13 cellular contexts compared by ENCODE assay signal in genomic region chr12:22729898-22730443, GRCh38.
DNase-seq lines count a peak whose midpoint lies in the region; ATAC-seq, FAIRE-seq and TF ChIP-seq lines count a peak whose summit lies in the region.
"Had no signal": no experiment of that assay in that cellular context is flagged by ENCODE, and none has a peak within 500 bp of the region (broad histone marks: within the 10 kb centered on the region; RNA-seq: fewer than 3 reads in every experiment).

No MANE protein-coding gene starts in this region.

- no TSS peak for BruUV-seq in GM12878 (replicated peaks; lab: Mats Ljungman, UMichigan)

- H3K27ac ChIP-seq in GM12878 (ENCODE audit: control insufficient read depth, insufficient read depth) (no peak overlapping the region), ovary (no peak overlapping the region)

- H2AFZ ChIP-seq in GM12878 (ENCODE audit: control insufficient read depth, low read depth, low read length): no peak overlapping the region

- peak; percentile 60 for DNase-seq in HT1080 (ENCODE audit: low read depth)
- no peak for DNase-seq in GM12878 (ENCODE audit: low read depth, low spot score)
- peak; percentile 91 for DNase-seq in kidney glomerular epithelial cell (lab: John Stamatoyannopoulos, UW)
- DNase-seq in superior temporal gyrus (ENCODE audit: extremely low spot score): peak; percentile 34
- no peak for DNase-seq in ovary
- DNase-seq in GM12892 (ENCODE audit: insufficient read length): no peak
- no peak for DNase-seq in SW480 (ENCODE audit: low spot score)
- DNase-seq: Karpas-422; retina; SHP77; stimulated activated naive CD4-positive, alpha-beta T cell treated with Interleukin-2 at 50 U/mL for 16 hours had no signal

- no peaks in the 10 kb centered on the region for H4K20me1 ChIP-seq in GM12878 (ENCODE audit: control insufficient read depth, insufficient read depth)

- 38% methylated on average over 3 of the region's 3 CpGs for WGBS in GM12878 (ENCODE audit: insufficient coverage, insufficient replicate concordance, low lambda C conversion rate, missing lambda C conversion rate)
- 36 to 39% (median 38%) methylated on average over 3 of the region's 3 CpGs for WGBS in ovary, 3 donors

- TF ChIP-seq POLR2A in GM12878 (IDR thresholded peaks at IDR 0.05; ENCODE audit: low read depth, low read length): no peak
- no peak for TF ChIP-seq POLR2A in ovary (IDR thresholded peaks at IDR 0.05)
- TF ChIP-seq POLR2A in GM12892 (IDR thresholded peaks at IDR 0.05; ENCODE audit: low read depth, low read length): no peak

- SMC1A ChIA-PET in GM12878 (lab: Charles Lee; ENCODE audit: uncharacterized antibody, unreplicated experiment): interaction anchor here (1.0 kb wide), 1 partner anchor 39 kb away, joined by 3 read pairs; no protein-coding TSS in a partner anchor

- no peaks in the 10 kb centered on the region for H3K79me2 ChIP-seq in GM12878 (ENCODE audit: control insufficient read depth, insufficient read depth, low read length)

- CTCF ChIA-PET in GM12878 (lab: Yijun Ruan, JAX): interaction anchor here (1.3 kb wide), 1 partner anchor 43 kb away, joined by 3 read pairs; no protein-coding TSS in a partner anchor

- H3K4me2 ChIP-seq in GM12878 (ENCODE audit: control insufficient read depth, insufficient read depth): no peak overlapping the region

- in situ Hi-C loops in GM12878 (cut with MboI): no loop called here

- RAD21 ChIA-PET in GM12878 (lab: Charles Lee; ENCODE audit: unreplicated experiment): interaction anchor here (0.6 to 0.9 kb wide), 2 partner anchors 58 to 79 kb away, joined by 3 read pairs; no protein-coding TSS in a partner anchor

- H3K9me3 ChIP-seq in GM12878 (replicated peaks; ENCODE audit: control insufficient read depth, insufficient read depth, low read length): no peaks in the 10 kb centered on the region
- no peaks in the 10 kb centered on the region for H3K9me3 ChIP-seq in ovary

- FAIRE-seq in GM12878 (lab: Jason Lieb, UNC) (no peak), GM12892 (lab: Jason Lieb, UNC) (no peak)
- FAIRE-seq: frontal cortex had no signal

- H3K4me3 ChIP-seq in GM12878 (no peak overlapping the region), ovary (no peak overlapping the region)

- POLR2A ChIA-PET in GM12878 (lab: Charles Lee): interaction anchor here (0.5 to 0.6 kb wide), 2 partner anchors 19 to 505 kb away, joined by 3 to 4 read pairs; no protein-coding TSS in a partner anchor

- intact Hi-C loops in GM12878 (cut with micrococcal nuclease; ENCODE audit: unreplicated experiment) (no loop called here), ovary (cut with DNase I) (no loop called here)

- H3K36me3 ChIP-seq in GM12878 (ENCODE audit: control insufficient read depth in 2 of 2, insufficient read depth in 2 of 2, low read length in 1 of 2) (no peaks in the 10 kb centered on the region), ovary (no peaks in the 10 kb centered on the region)

- H3K9ac ChIP-seq in GM12878 (ENCODE audit: control insufficient read depth, insufficient read depth, low read length): no peak overlapping the region

- no peak for TF ChIP-seq EP300 in GM12878 (IDR thresholded peaks at IDR 0.05; ENCODE audit: borderline replicate concordance in 1 of 2, control insufficient read depth in 1 of 2, low read depth in 2 of 2, low read length in 2 of 2)
- TF ChIP-seq EP300 in ovary (IDR thresholded peaks at IDR 0.05): no peak

- no peak for TF ChIP-seq CTCF in GM12878 (IDR thresholded peaks at IDR 0.05 in 2 of 3, conservative IDR thresholded peaks at IDR 0.05 in 1 of 3; ENCODE audit: control insufficient read depth in 2 of 3, extremely low read depth in 1 of 3, insufficient read depth in 1 of 3, low read depth in 3 of 3, low read length in 3 of 3)
- no peak for TF ChIP-seq CTCF in ovary (IDR thresholded peaks at IDR 0.05)

- H3K27me3 ChIP-seq in GM12878 (replicated peaks in 1 of 2; ENCODE audit: control insufficient read depth in 2 of 2, insufficient read depth in 2 of 2, low read length in 1 of 2): no peaks in the 10 kb centered on the region
- no peaks in the 10 kb centered on the region for H3K27me3 ChIP-seq in ovary

- no peaks in the 10 kb centered on the region; the same call in 1 of the 2 replicates for H3K4me1 ChIP-seq in GM12878 (ENCODE audit: control insufficient read depth, insufficient read depth, low read length)
- H3K4me1 ChIP-seq in ovary (ENCODE audit: insufficient read depth): peaks cover 8% of the 10 kb centered on the region

- TF ChIP-seq RAD21 in GM12878 (IDR thresholded peaks at IDR 0.05; ENCODE audit: insufficient read depth, low read depth, low read length): no peak

- peak; percentile 53 for ATAC-seq in GM12878
- no peak for ATAC-seq in HG02678 (IDR thresholded peaks at IDR 0.05; ENCODE audit: unreplicated experiment)

TF ChIP-seq in GM12878, 131 proteins besides CTCF, POLR2A, EP300 and RAD21:
- no peak for TF ChIP-seq KAT2A (conservative IDR thresholded peaks at IDR 0.05; ENCODE audit: control insufficient read depth, low read depth, low read length)
- no peak for TF ChIP-seq SP1 (IDR thresholded peaks at IDR 0.05; ENCODE audit: low read depth, low read length)
- TF ChIP-seq NFIC (IDR thresholded peaks at IDR 0.05; ENCODE audit: low read depth, low read length): no peak
- TF ChIP-seq KDM1A (IDR thresholded peaks at IDR 0.05; ENCODE audit: borderline replicate concordance): no peak
- TF ChIP-seq ZBED1 (IDR thresholded peaks at IDR 0.05; ENCODE audit: borderline replicate concordance): no peak
- TF ChIP-seq RELA (IDR thresholded peaks at IDR 0.05; ENCODE audit: borderline replicate concordance, partially characterized antibody): no peak
- no peak for TF ChIP-seq RBBP5 (conservative IDR thresholded peaks at IDR 0.05)

Comparison
In these comparisons a context has a peak if more than half of its experiments do, and no peak if none do; other contexts are left out.
1. DNase-seq: peak in HT1080 (single experiment), kidney glomerular epithelial cell (single experiment) and superior temporal gyrus (single experiment); none in GM12878 (single experiment), ovary (0 of 5), GM12892 (single experiment) and SW480 (single experiment).